ENCODE assay signal across 21 cellular contexts in genomic region chr7:85488406-85488805, GRCh38.
"Had no signal": no experiment of that assay in that cellular context is flagged by ENCODE, and none has a peak within 500 bp of the region (broad histone marks: within the 10 kb centered on the region; RNA-seq: fewer than 3 reads in every experiment).

No MANE protein-coding gene starts in this region.

- H3K9me3 ChIP-seq: colonic mucosa, esophagus muscularis mucosa, gastrocnemius medialis, left lung, lower lobe of right lung had no signal

- H3K27ac ChIP-seq: colonic mucosa, epithelial cell of prostate, esophagus muscularis mucosa, foreskin keratinocyte, gastrocnemius medialis, heart right ventricle, left lung, lower lobe of right lung had no signal

- DNase-seq: colonic mucosa; cortex of kidney; effector CD8-positive, alpha-beta T cell; effector memory CD8-positive, alpha-beta T cell; endodermal cell; foreskin keratinocyte; gastrocnemius medialis; glutamatergic neuron; head of caudate nucleus; heart right ventricle; hippocampal formation; islet precursor cell; left cardiac atrium; left lung; left ventricle myocardium superior; lower lobe of right lung; mesenchymal stem cell; midbrain; naive thymus-derived CD4-positive, alpha-beta T cell had no signal

- H3K27me3 ChIP-seq: colonic mucosa, esophagus muscularis mucosa, foreskin keratinocyte, gastrocnemius medialis, heart right ventricle, left lung had no signal

- H3K36me3 ChIP-seq: colonic mucosa, esophagus muscularis mucosa, gastrocnemius medialis, heart right ventricle, left lung, lower lobe of right lung had no signal

- H3K4me1 ChIP-seq: colonic mucosa, esophagus muscularis mucosa, foreskin keratinocyte, gastrocnemius medialis, heart right ventricle, left lung, lower lobe of right lung had no signal

- H3K4me3 ChIP-seq: colonic mucosa, esophagus muscularis mucosa, gastrocnemius medialis, heart right ventricle, left lung, lower lobe of right lung had no signal
